Comparison of ENCODE assay signal across 29 cellular contexts in the genomic region with DNA sequence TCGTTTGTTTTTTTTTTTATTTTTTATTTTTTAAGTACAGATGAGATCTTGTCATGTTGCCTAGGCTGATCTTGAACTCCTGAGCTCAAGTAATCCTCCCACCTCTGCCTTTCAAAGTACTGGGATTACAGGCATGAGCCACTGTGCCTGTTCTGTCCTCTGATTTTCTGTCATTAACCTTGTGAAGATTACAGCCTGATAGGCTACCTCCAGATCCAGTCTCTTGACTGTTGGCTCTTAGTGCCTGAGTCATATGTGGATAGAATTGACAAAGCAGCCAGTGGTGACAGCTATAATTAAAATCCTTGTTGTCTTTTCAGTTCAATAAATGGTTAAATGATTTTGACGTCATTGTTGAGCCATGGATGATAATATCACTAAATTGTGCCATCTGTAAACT. TPM values are rescaled to one million over a fixed set of nuclear protein-coding genes. Genes with fewer than 3 reads are reported as not detected.
"Had no signal": no experiment of that assay in that cellular context is flagged by ENCODE, and none has a peak within 500 bp of the region (broad histone marks: within the 10 kb centered on the region; RNA-seq: fewer than 3 reads in every experiment).

No MANE protein-coding gene starts in this region.

- H3K27me3 Mint-ChIP-seq: activated CD4-positive, alpha-beta T cell treated with anti-CD3 and anti-CD28 coated beads for 36 hours; activated CD4-positive, alpha-beta T cell treated with anti-CD3 and anti-CD28 coated beads, Interleukin-2, amount 10 ng/mL, durations not matched to agents 7 days and 5 days; activated T-cell treated with anti-CD3 and anti-CD28 coated beads, Interleukin-2, amount 50 U/mL, for 24 hours had no signal

- H3K27me3 ChIP-seq: adrenal gland, brain microvascular endothelial cell, SJCRH30 had no signal

- FAIRE-seq: K562, TTC549 had no signal

- ATAC-seq: activated CD4-positive, alpha-beta T cell treated with anti-CD3 and anti-CD28 coated beads for 36 hours; activated CD4-positive, CD25-positive, alpha-beta regulatory T cell treated with anti-CD3 and anti-CD28 coated beads, Interleukin-2, amount 50 U/mL, for 24 hours; activated CD8-positive, alpha-beta T cell treated with anti-CD3 and anti-CD28 coated beads, Interleukin-2, amount 10 ng/mL, durations not matched to agents 7 days and 5 days; activated naive CD4-positive, alpha-beta T cell treated with anti-CD3 and anti-CD28 coated beads, Interleukin-2, amount 50 U/mL, for 72 hours; K562; Panc1; WTC11 had no signal

- H3K36me3 Mint-ChIP-seq: activated naive CD4-positive, alpha-beta T cell treated with anti-CD3 and anti-CD28 coated beads, Interleukin-2, amount 50 U/mL, for 72 hours had no signal

- H3K4me1 ChIP-seq: adrenal gland had no signal

- H3K4me1 Mint-ChIP-seq: activated CD4-positive, alpha-beta T cell treated with anti-CD3 and anti-CD28 coated beads for 36 hours; activated CD4-positive, alpha-beta T cell treated with anti-CD3 and anti-CD28 coated beads, Interleukin-2, amount 10 ng/mL, durations not matched to agents 7 days and 5 days; WTC11 had no signal

- DNase-seq: activated CD4-positive, alpha-beta T cell treated with anti-CD3 and anti-CD28 coated beads for 36 hours; activated CD4-positive, alpha-beta T cell treated with anti-CD3 and anti-CD28 coated beads, Interleukin-2, amount 10 ng/mL, durations not matched to agents 7 days and 5 days; activated CD4-positive, alpha-beta T cell treated with anti-CD3 and anti-CD28 coated beads, Interleukin-2, amount 50 U/mL, for 48 hours; activated CD8-positive, alpha-beta T cell treated with anti-CD3 and anti-CD28 coated beads, Interleukin-2, amount 10 ng/mL, durations not matched to agents 7 days and 5 days; activated gamma-delta T cell treated with Interleukin-2 at 50 U/mL for 16 hours; activated naive CD4-positive, alpha-beta T cell treated with anti-CD3 and anti-CD28 coated beads for 36 hours; activated T-cell treated with anti-CD3 and anti-CD28 coated beads, Interleukin-2, amount 50 U/mL, for 24 hours; adrenal gland; brain microvascular endothelial cell; central memory CD4-positive, alpha-beta T cell; NCI-H1092 treated with DMSO at 0.1 percent for 48 hours; NCI-H146; NCI-H187; NCI-H2029 treated with DMSO at 0.1 percent for 48 hours; NCI-H226; NCI-H446 treated with DMSO at 0.1 percent for 48 hours; NCI-H524; SHP77; SK-N-SH had no signal

- H3K27ac ChIP-seq: adrenal gland, brain microvascular endothelial cell, SJCRH30 had no signal

- H3K4me3 ChIP-seq: adrenal gland, K562, SJCRH30 had no signal

- H3K9me3 Mint-ChIP-seq: activated CD4-positive, alpha-beta T cell treated with anti-CD3 and anti-CD28 coated beads, Interleukin-2, amount 10 ng/mL, durations not matched to agents 7 days and 5 days; activated naive CD4-positive, alpha-beta T cell treated with anti-CD3 and anti-CD28 coated beads for 36 hours; activated naive CD4-positive, alpha-beta T cell treated with anti-CD3 and anti-CD28 coated beads, Interleukin-2, amount 50 U/mL, for 72 hours; activated T-cell treated with anti-CD3 and anti-CD28 coated beads, Interleukin-2, amount 50 U/mL, for 24 hours; activated T-helper 2 cell treated with anti-CD3 and anti-CD28 coated beads, Interferon-gamma antibody, Interleukin-2, Interleukin-4, amounts not matched to agents 10 μg/mL and 5 μg/mL and 100 μg/mL, durations not matched to agents 14 hours and 24 hours and 36 hours; T-helper 1 cell treated with Interleukin-12 subunit alpha and Interleukin-12 subunit beta and Interleukin-4 antibody, amounts not matched to agents 30 μg/mL and 1 μg/mL, for 36 hours; T-helper 2 cell treated with Interferon-gamma antibody and Interleukin-4, amounts not matched to agents 5 μg/mL and 100 μg/mL, for 36 hours; WTC11 had no signal

- H3K27ac Mint-ChIP-seq: activated CD4-positive, alpha-beta T cell treated with anti-CD3 and anti-CD28 coated beads for 36 hours; activated CD4-positive, alpha-beta T cell treated with anti-CD3 and anti-CD28 coated beads, Interleukin-2, amount 10 ng/mL, durations not matched to agents 7 days and 5 days; activated CD8-positive, alpha-beta T cell treated with anti-CD3 and anti-CD28 coated beads, Interleukin-2, amount 10 ng/mL, durations not matched to agents 7 days and 5 days; activated naive CD4-positive, alpha-beta T cell treated with anti-CD3 and anti-CD28 coated beads for 36 hours; activated naive CD4-positive, alpha-beta T cell treated with anti-CD3 and anti-CD28 coated beads, Interleukin-2, amount 50 U/mL, for 72 hours; activated T-cell treated with anti-CD3 and anti-CD28 coated beads, Interleukin-2, amount 50 U/mL, for 24 hours; activated T-helper 2 cell treated with anti-CD3 and anti-CD28 coated beads, Interferon-gamma antibody, Interleukin-2, Interleukin-4, amounts not matched to agents 10 μg/mL and 5 μg/mL and 100 μg/mL, durations not matched to agents 14 hours and 24 hours and 36 hours; T-helper 1 cell treated with Interleukin-12 subunit alpha and Interleukin-12 subunit beta and Interleukin-4 antibody, amounts not matched to agents 30 μg/mL and 1 μg/mL, for 36 hours; T-helper 2 cell treated with Interferon-gamma antibody and Interleukin-4, amounts not matched to agents 5 μg/mL and 100 μg/mL, for 36 hours; WTC11 had no signal

- H3K9me3 ChIP-seq: adrenal gland, SJCRH30, SK-N-SH had no signal

- H3K4me3 Mint-ChIP-seq: activated CD4-positive, alpha-beta T cell treated with anti-CD3 and anti-CD28 coated beads for 36 hours; activated CD4-positive, alpha-beta T cell treated with anti-CD3 and anti-CD28 coated beads, Interleukin-2, amount 10 ng/mL, durations not matched to agents 7 days and 5 days; activated CD8-positive, alpha-beta T cell treated with anti-CD3 and anti-CD28 coated beads, Interleukin-2, amount 10 ng/mL, durations not matched to agents 7 days and 5 days; activated naive CD4-positive, alpha-beta T cell treated with anti-CD3 and anti-CD28 coated beads for 36 hours; activated T-cell treated with anti-CD3 and anti-CD28 coated beads, Interleukin-2, amount 50 U/mL, for 24 hours; T-helper 1 cell treated with Interleukin-12 subunit alpha and Interleukin-12 subunit beta and Interleukin-4 antibody, amounts not matched to agents 30 μg/mL and 1 μg/mL, for 36 hours; T-helper 2 cell treated with Interferon-gamma antibody and Interleukin-4, amounts not matched to agents 5 μg/mL and 100 μg/mL, for 36 hours; WTC11 had no signal

RNA-seq across cellular contexts. Expression of gene REP15, which starts 21.3 kb away (rescaled TPM):
- total RNA-seq: activated CD4-positive, alpha-beta T cell treated with anti-CD3 and anti-CD28 coated beads for 36 hours; K562 had no signal
- polyA plus RNA-seq: K562 had no signal
